In the genomic region with DNA sequence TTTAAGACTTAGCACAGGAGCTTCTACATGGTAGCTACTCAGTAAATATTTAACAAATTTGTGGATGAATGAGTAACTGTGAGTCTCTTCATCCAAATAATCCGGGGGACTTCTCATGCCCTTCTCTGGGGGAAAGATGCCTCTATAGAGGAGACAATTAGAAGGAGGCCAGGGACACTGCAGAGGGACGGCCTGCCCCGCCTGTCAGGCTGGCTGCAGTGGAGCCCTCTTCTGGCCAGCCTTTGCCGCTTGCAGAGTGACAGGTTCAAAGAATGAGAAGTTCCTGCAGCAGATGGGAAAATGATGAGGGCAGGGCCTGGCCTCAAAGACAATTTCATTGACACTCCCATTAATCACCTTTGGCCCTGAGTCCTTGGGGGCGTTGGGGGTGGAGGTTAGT, we compare ENCODE assay signal across 8 cellular contexts.
A peak's percentile ranks its signal among the peaks of the same experiment; 100 is the strongest.
DNase-seq lines count a peak whose midpoint lies in the region; ATAC-seq and TF ChIP-seq lines count a peak whose summit lies in the region.

No MANE protein-coding gene starts in this region.

- TF ChIP-seq EP300 in transverse colon (IDR thresholded peaks at IDR 0.05; ENCODE audit: low read depth) = no peak

- H3K27me3 ChIP-seq in transverse colon = no peaks in the 10 kb centered on the region

- in situ Hi-C loops in transverse colon (cut with MboI; ENCODE audit: low pct_ligation_motif_present in 1 of 4, low pct_unique_long_range_greater_than_20kb in 1 of 4, low sequenced_read_pairs in 3 of 4) = no loop called here

- H3K9me3 ChIP-seq in transverse colon = no peaks in the 10 kb centered on the region

- no peaks in the 10 kb centered on the region for H3K36me3 ChIP-seq in transverse colon

- no peak overlapping the region for H3K27ac ChIP-seq in transverse colon

- ATAC-seq in left lobe of liver (peak; percentile 97), HG02610 (IDR thresholded peaks at IDR 0.05; ENCODE audit: unreplicated experiment) (no peak), GM21737 (IDR thresholded peaks at IDR 0.05; ENCODE audit: unreplicated experiment) (no peak), GM18505 (IDR thresholded peaks at IDR 0.05; ENCODE audit: unreplicated experiment) (no peak)

- peak; percentile 56 for TF ChIP-seq CTCF in GM12873 (IDR thresholded peaks at IDR 0.05; ENCODE audit: insufficient read depth, low read depth, low read length, missing control alignments)
- peak; percentile 88 for TF ChIP-seq CTCF in NB4 (IDR thresholded peaks at IDR 0.05; ENCODE audit: low read depth, low read length)
- TF ChIP-seq CTCF in transverse colon (IDR thresholded peaks at IDR 0.05) = peak; percentile 31 to 51 (median 45)

- H3K4me1 ChIP-seq in transverse colon = peaks cover 0 to 3% (median 0%) of the 10 kb centered on the region in 4 donors

- H3K4me3 ChIP-seq in NB4 (ENCODE audit: low read depth, low read length) = no peak overlapping the region
- no peak overlapping the region for H3K4me3 ChIP-seq in transverse colon

- DNase-seq in NB4 (ENCODE audit: low read depth) (peak; percentile 58), left lobe of liver (ENCODE audit: low spot score) (peak; percentile 68), transverse colon (peak; percentile 52)
- DNase-seq in activated effector memory CD4-positive, alpha-beta T cell treated with Interleukin-2 at 50 U/mL for 16 hours = peak; percentile 32

- no peak for TF ChIP-seq POLR2A in NB4 (IDR thresholded peaks at IDR 0.05; ENCODE audit: extremely low read depth, insufficient read length)
- no peak for TF ChIP-seq POLR2A in transverse colon (IDR thresholded peaks at IDR 0.05)
- no peak for TF ChIP-seq POLR2A in GM18505 (IDR thresholded peaks at IDR 0.05; ENCODE audit: borderline replicate concordance, extremely low read depth, insufficient read depth, insufficient read length)

- 24 to 48% methylated on average over 3 to 5 of the region's 5 CpGs for WGBS in transverse colon (ENCODE audit: low coverage in 1 of 2), 2 donors

- intact Hi-C loops in transverse colon (cut with DNase I; ENCODE audit: low total_unique reads) = no loop called here
